In the genomic region with DNA sequence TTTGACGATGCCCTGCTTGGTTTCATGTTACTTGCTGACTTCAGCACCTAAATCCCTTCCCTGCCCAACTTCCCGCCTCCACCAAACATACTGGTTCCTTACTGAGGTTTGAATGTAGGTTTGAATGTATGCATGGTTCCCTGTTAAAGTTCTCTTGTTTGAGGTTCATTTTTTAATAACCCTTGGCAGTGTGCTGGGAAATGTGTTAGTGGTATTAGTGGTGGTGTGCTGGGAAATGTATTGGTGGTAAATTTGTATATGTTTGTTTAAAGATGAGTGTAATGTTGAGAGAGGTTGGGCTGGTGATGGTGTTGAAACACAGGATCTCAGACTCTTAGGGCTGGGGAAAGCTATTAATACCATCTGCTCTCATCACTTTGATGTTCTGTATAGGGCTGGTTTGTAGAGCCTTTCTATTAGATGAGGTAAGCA, we compare ENCODE assay signal across 17 cellular contexts.
DNase-seq lines count a peak whose midpoint lies in the region; ATAC-seq, FAIRE-seq and TF ChIP-seq lines count a peak whose summit lies in the region.
"Had no signal": no experiment of that assay in that cellular context is flagged by ENCODE, and none has a peak within 500 bp of the region (broad histone marks: within the 10 kb centered on the region; RNA-seq: fewer than 3 reads in every experiment).

No MANE protein-coding gene starts in this region.

- H3K4ac ChIP-seq in H1 (replicated peaks; ENCODE audit: insufficient read length, low read depth, low read length), result no peak overlapping the region

- H2BK12ac ChIP-seq in H1 (ENCODE audit: low read depth, low read length), result no peak overlapping the region

- no peaks in the 10 kb centered on the region; the same call in 1 of the 2 replicates for H3K79me1 ChIP-seq in H1 (ENCODE audit: low read depth, low read length)

- H2BK120ac ChIP-seq in H1 (replicated peaks; ENCODE audit: low read depth, low read length), result no peak overlapping the region

- H3K9me3 ChIP-seq in HEK293 (ENCODE audit: control insufficient read depth, insufficient read depth, low read depth, low read length) (no peaks in the 10 kb centered on the region), H1 (ENCODE audit: insufficient read depth in 2 of 2, low read depth in 1 of 2, low read length in 1 of 2) (no peaks in the 10 kb centered on the region), lung (ENCODE audit: control insufficient read depth in 2 of 2, insufficient read depth in 1 of 2, low read length in 1 of 2) (no peaks in the 10 kb centered on the region), ascending aorta (no peaks in the 10 kb centered on the region)
- H3K9me3 ChIP-seq: BLaER1 treated with 17β-estradiol and CSF1 and Interleukin-3, amounts not matched to agents 10 nM and 100 nM; neutrophil; upper lobe of right lung had no signal

- H3K14ac ChIP-seq in H1 (ENCODE audit: insufficient read length), result no peak overlapping the region

- H3K4me3 ChIP-seq in AG09309 (ENCODE audit: control insufficient read depth, low read depth, low read length) (no peak overlapping the region), HEK293 (ENCODE audit: low read depth, low read length) (no peak overlapping the region), H1 (ENCODE audit: extremely low read depth in 1 of 4, insufficient read depth in 2 of 4, low read depth in 3 of 4, low read length in 4 of 4) (no peak overlapping the region), lung (no peak overlapping the region), ascending aorta (no peak overlapping the region)
- H3K4me3 ChIP-seq: BLaER1 treated with 17β-estradiol and CSF1 and Interleukin-3, amounts not matched to agents 10 nM and 100 nM; upper lobe of right lung had no signal

- H3K9ac ChIP-seq in H1 (replicated peaks in 1 of 4; ENCODE audit: extremely low read depth in 1 of 4, low read depth in 3 of 4, low read length in 3 of 4), result no peak overlapping the region
- H3K9ac ChIP-seq: BLaER1 treated with 17β-estradiol and CSF1 and Interleukin-3, amounts not matched to agents 10 nM and 100 nM had no signal

- H3K4me1 ChIP-seq in HEK293 (ENCODE audit: control insufficient read depth, insufficient read depth, low read length) (peaks cover 2% of the 10 kb centered on the region; the same call in 1 of the 2 replicates), H1 (replicated peaks in 1 of 4; ENCODE audit: control insufficient read depth in 3 of 4, insufficient read depth in 4 of 4, low read length in 3 of 4) (peaks cover 6 to 42% (median 21%) of the 10 kb centered on the region in 4 experiments), lung (ENCODE audit: control insufficient read depth in 2 of 2, insufficient read depth in 2 of 2, low read length in 2 of 2) (peaks cover 4 to 18% of the 10 kb centered on the region in 2 donors), ascending aorta (peaks cover 0 to 27% of the 10 kb centered on the region in 2 donors)

- no peak overlapping the region for H2AK5ac ChIP-seq in H1 (ENCODE audit: low read depth, low read length)

- intact Hi-C loops in ascending aorta (cut with DNase I), result no loop called here

- peaks cover 0 to 87% of the 10 kb centered on the region in 2 experiments; a peak in 3 of 4 replicates for H3K79me2 ChIP-seq in H1 (ENCODE audit: control insufficient read depth in 1 of 2, insufficient read depth in 2 of 2, low read length in 2 of 2)

- no peak overlapping the region for H3K18ac ChIP-seq in H1 (ENCODE audit: extremely low read depth, low read length)

- CTCF ChIA-PET in HEK293 (lab: Yijun Ruan, JAX) (no interaction called here), H1 (lab: Charles Lee; ENCODE audit: partially characterized antibody) (interaction anchor here (2.0 kb wide), 1 partner anchor 8 kb away, joined by 4 read pairs; no protein-coding TSS in a partner anchor)

- no peak overlapping the region for H4K5ac ChIP-seq in H1 (ENCODE audit: insufficient read length, low read depth, low read length)

- no peak for TF ChIP-seq EP300 in H1 (IDR thresholded peaks at IDR 0.05; ENCODE audit: borderline replicate concordance in 1 of 2, low read depth in 2 of 2, low read length in 2 of 2)

- no peak overlapping the region for H4K8ac ChIP-seq in H1 (ENCODE audit: extremely low read depth, insufficient read depth, low read length)

- H2BK5ac ChIP-seq in H1 (ENCODE audit: low read depth, low read length), result no peak overlapping the region

- H3K4me2 ChIP-seq in H1 (ENCODE audit: insufficient read depth in 1 of 2, low read depth in 2 of 2, low read length in 2 of 2), result peak overlapping the region in 1 of 2 experiments; percentile 5; a peak in 2 of 4 replicates

- no peaks in the 10 kb centered on the region for H3K23me2 ChIP-seq in H1 (ENCODE audit: low read depth, low read length)

- POLR2A ChIA-PET in HEK293 (lab: Yijun Ruan, JAX), result no interaction called here
- POLR2A ChIA-PET in H1 (lab: Charles Lee; ENCODE audit: partially characterized antibody), result interaction anchor here (0.6 kb wide), 1 partner anchor 11 kb away, joined by 3 read pairs; no protein-coding TSS in a partner anchor

- 61% methylated on average over 2 of the region's 2 CpGs; no CpG with 5 or more reads in 1 of the 2 experiments for WGBS in H1 (ENCODE audit: extremely low coverage in 1 of 2, insufficient coverage in 1 of 2, insufficient read length in 1 of 2, insufficient replicate concordance in 2 of 2, low coverage in 1 of 2, low lambda C conversion rate in 2 of 2, missing lambda C conversion rate in 1 of 2), 2 experiments
- 84 to 88% methylated on average over 2 of the region's 2 CpGs for whole genome bisulfite sequencing in lung, 2 donors

- H2BK15ac ChIP-seq in H1 (ENCODE audit: low read length), result no peak overlapping the region

- H4K20me1 ChIP-seq in H1 (replicated peaks in 1 of 2; ENCODE audit: control insufficient read depth in 1 of 2, insufficient read depth in 2 of 2, low read length in 2 of 2), result peaks cover 1 to 2% of the 10 kb centered on the region in 2 experiments

- ATAC-seq in lung (ENCODE audit: insufficient read depth, low FRiP score) (peak; percentile 29), GM18861 (IDR thresholded peaks at IDR 0.05; ENCODE audit: unreplicated experiment) (no peak), GM18907 (IDR thresholded peaks at IDR 0.05; ENCODE audit: unreplicated experiment) (no peak)
- ATAC-seq: PC-3; stimulated activated naive B cell treated with anti-CD40 and anti-IgM and Interleukin-4, amounts not matched to agents 10 μg/mL and 1 μg/mL and 100 μg/mL, for 72 hours had no signal

- TF ChIP-seq POLR2A in H1 (IDR thresholded peaks at IDR 0.05; ENCODE audit: control extremely low read depth in 1 of 2, low read depth in 2 of 2, low read length in 2 of 2), result no peak

- H3K56ac ChIP-seq in H1 (replicated peaks; ENCODE audit: insufficient read length, low read depth, low read length), result no peak overlapping the region

- no peak overlapping the region for H4K91ac ChIP-seq in H1 (replicated peaks; ENCODE audit: insufficient read length, low read length)

- H3K27ac ChIP-seq in HEK293 (ENCODE audit: extremely low read depth, low read depth, low read length), result no peak overlapping the region
- no peak overlapping the region for H3K27ac ChIP-seq in H1 (ENCODE audit: low read depth, low read length)
- H3K27ac ChIP-seq in lung (ENCODE audit: low read depth in 1 of 2, low read length in 1 of 2), result no peak overlapping the region
- H3K27ac ChIP-seq in ascending aorta, result peak overlapping the region in 1 of 2 donors; percentile 11
- H3K27ac ChIP-seq: BLaER1 treated with 17β-estradiol and CSF1 and Interleukin-3, amounts not matched to agents 10 nM and 100 nM; neutrophil; upper lobe of right lung had no signal

- H3K27me3 ChIP-seq in H1 (replicated peaks in 1 of 4; ENCODE audit: control insufficient read depth in 3 of 4, extremely low read depth in 1 of 4, insufficient read depth in 3 of 4, low read length in 3 of 4), result no peaks in the 10 kb centered on the region
- H3K27me3 ChIP-seq in lung (ENCODE audit: control insufficient read depth, insufficient read depth), result no peaks in the 10 kb centered on the region
- H3K27me3 ChIP-seq in ascending aorta, result no peaks in the 10 kb centered on the region
- H3K27me3 ChIP-seq: BLaER1 treated with 17β-estradiol and CSF1 and Interleukin-3, amounts not matched to agents 10 nM and 100 nM; neutrophil; upper lobe of right lung had no signal

- no peaks in the 10 kb centered on the region for H3K36me3 ChIP-seq in HEK293 (ENCODE audit: control insufficient read depth in 2 of 2, insufficient read depth in 1 of 2, low read length in 2 of 2)
- no peaks in the 10 kb centered on the region for H3K36me3 ChIP-seq in H1 (ENCODE audit: control insufficient read depth in 2 of 4, insufficient read depth in 4 of 4, low read length in 3 of 4)
- no peaks in the 10 kb centered on the region for H3K36me3 ChIP-seq in lung (ENCODE audit: control insufficient read depth in 2 of 2, insufficient read depth in 2 of 2, low read length in 2 of 2)
- no peaks in the 10 kb centered on the region for H3K36me3 ChIP-seq in ascending aorta
- H3K36me3 ChIP-seq: BLaER1 treated with 17β-estradiol and CSF1 and Interleukin-3, amounts not matched to agents 10 nM and 100 nM; neutrophil; upper lobe of right lung had no signal

- FAIRE-seq in H1 (lab: Jason Lieb, UNC), result peak; percentile 83
- FAIRE-seq: small intestine had no signal

- H2BK20ac ChIP-seq in H1 (ENCODE audit: low read length), result no peak overlapping the region

- no peak for TF ChIP-seq RAD21 in H1 (IDR thresholded peaks at IDR 0.05 in 1 of 2, conservative IDR thresholded peaks at IDR 0.05 in 1 of 2; ENCODE audit: low read depth in 2 of 2, low read length in 2 of 2)

- H2AFZ ChIP-seq in H1 (ENCODE audit: low read length), result no peak overlapping the region

- no peak overlapping the region for H3K23ac ChIP-seq in H1 (ENCODE audit: insufficient read length)

- TF ChIP-seq CTCF in AG09309 (IDR thresholded peaks at IDR 0.05; ENCODE audit: control insufficient read depth, insufficient read depth, low read depth, low read length, missing control alignments) (no peak), HEK293 (tag by site-specific recombination; IDR thresholded peaks at IDR 0.05) (no peak), H1 (IDR thresholded peaks at IDR 0.05; ENCODE audit: control extremely low read depth in 1 of 3, insufficient read depth in 1 of 3, low read depth in 1 of 3, low read length in 3 of 3) (no peak), lung (IDR thresholded peaks at IDR 0.05; ENCODE audit: control extremely low read depth, extremely low read depth) (no peak), ascending aorta (IDR thresholded peaks at IDR 0.05) (no peak)

- DNase-seq in AG09309 (ENCODE audit: low read depth) (peak; percentile 40), H1 (ENCODE audit: low read depth in 1 of 2, low spot score in 2 of 2) (no peak), lung (ENCODE audit: low spot score) (no peak), NCI-H146 treated with DMSO at 0.1 percent for 48 hours (lab: John Stamatoyannopoulos, UW; ENCODE audit: unreplicated experiment) (no peak), ascending aorta (ENCODE audit: low spot score in 2 of 2) (no peak)
- DNase-seq: aorta; NCI-H187 treated with DMSO at 0.1 percent for 48 hours; NCI-H526 treated with DMSO at 0.1 percent for 48 hours; PC-3; small intestine; stimulated activated naive B cell treated with anti-CD40 and anti-IgM and Interleukin-4, amounts not matched to agents 10 μg/mL and 1 μg/mL and 100 μg/mL, for 72 hours; upper lobe of right lung had no signal

TF ChIP-seq in HEK293, 187 proteins besides CTCF, POLR2A, EP300 and RAD21 (continues in another document):
- TF ChIP-seq ZNF112 (tag by site-specific recombination; IDR thresholded peaks at IDR 0.05), result no peak

TF ChIP-seq in H1, 55 proteins besides CTCF, POLR2A, EP300 and RAD21 (continues in another document):
- TF ChIP-seq TCF12 (IDR thresholded peaks at IDR 0.05; ENCODE audit: low read depth, low read length) (no peak), SIRT6 (IDR thresholded peaks at IDR 0.05; ENCODE audit: low read length) (no peak)
